In genomic region chr1:169044296-169044695, GRCh38 we compare ENCODE assay signal across 1 cellular context.
TF ChIP-seq lines count a peak whose summit lies in the region.

No MANE protein-coding gene starts in this region.

TF ChIP-seq in GM23338, 12 proteins besides CTCF, POLR2A, EP300 and RAD21 (continued from another document):
- no peak for TF ChIP-seq REST (IDR thresholded peaks at IDR 0.05; ENCODE audit: unreplicated experiment)
- no peak for TF ChIP-seq EZH2phosphoT487 (IDR thresholded peaks at IDR 0.05; ENCODE audit: unreplicated experiment)
- TF ChIP-seq NANOG (IDR thresholded peaks at IDR 0.05; ENCODE audit: borderline replicate concordance) = no peak
- no peak for TF ChIP-seq CREB1 (CRISPR knock-in tag; IDR thresholded peaks at IDR 0.05; ENCODE audit: low read depth)
- TF ChIP-seq ZNF114 (CRISPR knock-in tag; IDR thresholded peaks at IDR 0.05) = no peak
